8 cellular contexts compared by ENCODE assay signal in the genomic region with DNA sequence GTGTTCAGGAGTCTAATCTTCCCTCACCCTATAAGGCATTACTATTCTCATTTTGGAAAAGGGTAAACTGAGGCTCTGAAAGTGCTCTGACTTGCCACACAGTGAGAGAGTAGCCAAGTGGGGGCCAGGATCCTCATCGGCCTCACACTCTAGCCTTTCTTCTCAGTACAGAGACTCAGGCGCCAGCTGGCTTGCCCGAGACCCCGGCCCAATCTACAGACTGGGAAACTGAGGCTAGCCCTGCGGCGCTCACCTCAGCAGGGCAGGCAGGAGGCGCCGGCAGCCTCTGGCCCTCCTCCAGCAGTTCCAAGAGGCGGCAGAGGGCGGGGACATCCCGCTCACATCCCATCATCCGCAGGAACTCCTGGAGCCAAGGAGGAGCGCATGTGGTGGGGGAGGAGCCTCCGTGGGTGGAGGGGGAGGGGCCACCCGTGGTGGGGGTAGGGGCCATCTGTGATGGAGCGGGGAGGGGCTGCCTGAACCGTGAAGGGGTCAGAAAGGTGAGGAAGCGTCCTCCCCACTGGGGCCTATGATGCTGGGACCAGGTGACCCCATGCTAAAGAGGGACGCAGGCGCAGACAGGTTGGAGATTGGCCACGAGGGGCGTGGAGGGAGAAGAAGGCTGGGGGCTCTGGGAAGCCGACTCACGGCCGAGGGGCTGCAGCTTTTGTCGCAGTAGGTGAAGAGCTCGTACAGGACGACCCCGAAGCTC. TPM values are rescaled to one million over a fixed set of nuclear protein-coding genes. Genes with fewer than 3 reads are reported as not detected.
DNase-seq lines count a peak whose midpoint lies in the region; ATAC-seq and TF ChIP-seq lines count a peak whose summit lies in the region.

No MANE protein-coding gene starts in this region.

- TF ChIP-seq POLR2A in sigmoid colon (IDR thresholded peaks at IDR 0.05), result no peak

- H3K4me1 ChIP-seq in HEK293 (ENCODE audit: control insufficient read depth, insufficient read depth, low read length), result no peaks in the 10 kb centered on the region
- peaks cover 0 to 19% (median 11%) of the 10 kb centered on the region in 4 donors for H3K4me1 ChIP-seq in sigmoid colon

- intact Hi-C loops in sigmoid colon (cut with DNase I), result no loop called here

- H3K36me3 ChIP-seq in HEK293 (ENCODE audit: control insufficient read depth in 2 of 2, insufficient read depth in 1 of 2, low read length in 2 of 2) (no peaks in the 10 kb centered on the region), sigmoid colon (no peaks in the 10 kb centered on the region)

- DNase-seq in NCI-H774 (lab: John Stamatoyannopoulos, UW), result peak; percentile 36
- peak; percentile 22 for DNase-seq in fibroblast of the aortic adventitia (ENCODE audit: low read depth)
- DNase-seq in sigmoid colon, result peak; percentile 73
- no peak for DNase-seq in activated CD4-positive, alpha-beta T cell treated with anti-CD3 and anti-CD28 coated beads, Interleukin-2, amount 50 U/mL, for 1 hour

- TF ChIP-seq EP300 in sigmoid colon (IDR thresholded peaks at IDR 0.05), result no peak

- POLR2A ChIA-PET in HEK293 (lab: Yijun Ruan, JAX), result interaction anchor here (0.6 to 1.6 kb wide), 8 partner anchors 9 to 491 kb away, joined by 3 to 13 read pairs (median 4); a partner anchor contains a TSS

- no peak; the same call in 1 of the 2 replicates for TF ChIP-seq CTCF in HEK293 (tag by site-specific recombination; IDR thresholded peaks at IDR 0.05)
- TF ChIP-seq CTCF in fibroblast of the aortic adventitia (IDR thresholded peaks at IDR 0.05; ENCODE audit: insufficient read depth, low read length), result no peak
- TF ChIP-seq CTCF in sigmoid colon (IDR thresholded peaks at IDR 0.05), result no peak

- CTCF ChIA-PET in HEK293 (lab: Yijun Ruan, JAX), result interaction anchor here (0.6 to 1.3 kb wide), 4 partner anchors 10 to 556 kb away, joined by 3 to 4 read pairs (median 3); a partner anchor contains a TSS

- H3K27ac ChIP-seq in HEK293 (ENCODE audit: extremely low read depth, low read depth, low read length) (no peak overlapping the region; the same call in 1 of the 2 replicates), sigmoid colon (peak overlapping the region in 1 of 4 donors; percentile 40)

- ATAC-seq in GM18861 (IDR thresholded peaks at IDR 0.05; ENCODE audit: unreplicated experiment) (no peak), HG02798 (IDR thresholded peaks at IDR 0.05; ENCODE audit: poor library complexity, unreplicated experiment) (no peak), GM18868 (IDR thresholded peaks at IDR 0.05; ENCODE audit: unreplicated experiment) (no peak)

- peaks cover 4 to 67% (median 37%) of the 10 kb centered on the region in 3 donors for H3K27me3 ChIP-seq in sigmoid colon

- H3K9me3 ChIP-seq in HEK293 (ENCODE audit: control insufficient read depth, insufficient read depth, low read depth, low read length), result no peaks in the 10 kb centered on the region
- H3K9me3 ChIP-seq in sigmoid colon, result no peaks in the 10 kb centered on the region

- 17 to 55% methylated on average over 29 of the region's 29 CpGs for WGBS in sigmoid colon, 2 donors

- peak overlapping the region; percentile 40 for H3K4me3 ChIP-seq in HEK293 (ENCODE audit: low read depth, low read length)
- H3K4me3 ChIP-seq in fibroblast of the aortic adventitia (ENCODE audit: low read depth, low read length), result peak overlapping the region; percentile 14
- H3K4me3 ChIP-seq in sigmoid colon, result peak overlapping the region in 2 of 4 donors; percentile 10 to 20

TF ChIP-seq in HEK293, 187 proteins besides CTCF, POLR2A, EP300 and RAD21 (continues in another document):
- TF ChIP-seq, protein P1, sequence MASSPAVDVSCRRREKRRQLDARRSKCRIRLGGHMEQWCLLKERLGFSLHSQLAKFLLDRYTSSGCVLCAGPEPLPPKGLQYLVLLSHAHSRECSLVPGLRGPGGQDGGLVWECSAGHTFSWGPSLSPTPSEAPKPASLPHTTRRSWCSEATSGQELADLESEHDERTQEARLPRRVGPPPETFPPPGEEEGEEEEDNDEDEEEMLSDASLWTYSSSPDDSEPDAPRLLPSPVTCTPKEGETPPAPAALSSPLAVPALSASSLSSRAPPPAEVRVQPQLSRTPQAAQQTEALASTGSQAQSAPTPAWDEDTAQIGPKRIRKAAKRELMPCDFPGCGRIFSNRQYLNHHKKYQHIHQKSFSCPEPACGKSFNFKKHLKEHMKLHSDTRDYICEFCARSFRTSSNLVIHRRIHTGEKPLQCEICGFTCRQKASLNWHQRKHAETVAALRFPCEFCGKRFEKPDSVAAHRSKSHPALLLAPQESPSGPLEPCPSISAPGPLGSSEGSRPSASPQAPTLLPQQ (tag by site-specific recombination; IDR thresholded peaks at IDR 0.05), result no peak
- TF ChIP-seq, protein P2, sequence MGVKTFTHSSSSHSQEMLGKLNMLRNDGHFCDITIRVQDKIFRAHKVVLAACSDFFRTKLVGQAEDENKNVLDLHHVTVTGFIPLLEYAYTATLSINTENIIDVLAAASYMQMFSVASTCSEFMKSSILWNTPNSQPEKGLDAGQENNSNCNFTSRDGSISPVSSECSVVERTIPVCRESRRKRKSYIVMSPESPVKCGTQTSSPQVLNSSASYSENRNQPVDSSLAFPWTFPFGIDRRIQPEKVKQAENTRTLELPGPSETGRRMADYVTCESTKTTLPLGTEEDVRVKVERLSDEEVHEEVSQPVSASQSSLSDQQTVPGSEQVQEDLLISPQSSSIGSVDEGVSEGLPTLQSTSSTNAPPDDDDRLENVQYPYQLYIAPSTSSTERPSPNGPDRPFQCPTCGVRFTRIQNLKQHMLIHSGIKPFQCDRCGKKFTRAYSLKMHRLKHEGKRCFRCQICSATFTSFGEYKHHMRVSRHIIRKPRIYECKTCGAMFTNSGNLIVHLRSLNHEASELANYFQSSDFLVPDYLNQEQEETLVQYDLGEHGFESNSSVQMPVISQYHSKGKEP (tag by site-specific recombination; IDR thresholded peaks at IDR 0.05), result no peak
- TF ChIP-seq ZNF423 (tag by site-specific recombination; IDR thresholded peaks at IDR 0.05), result no peak
- TF ChIP-seq ZFP41 (tag by site-specific recombination; IDR thresholded peaks at IDR 0.05; ENCODE audit: borderline replicate concordance), result no peak
- TF ChIP-seq ZNF670 (tag by site-specific recombination; IDR thresholded peaks at IDR 0.05; ENCODE audit: low read depth), result no peak
- TF ChIP-seq, protein P3, sequence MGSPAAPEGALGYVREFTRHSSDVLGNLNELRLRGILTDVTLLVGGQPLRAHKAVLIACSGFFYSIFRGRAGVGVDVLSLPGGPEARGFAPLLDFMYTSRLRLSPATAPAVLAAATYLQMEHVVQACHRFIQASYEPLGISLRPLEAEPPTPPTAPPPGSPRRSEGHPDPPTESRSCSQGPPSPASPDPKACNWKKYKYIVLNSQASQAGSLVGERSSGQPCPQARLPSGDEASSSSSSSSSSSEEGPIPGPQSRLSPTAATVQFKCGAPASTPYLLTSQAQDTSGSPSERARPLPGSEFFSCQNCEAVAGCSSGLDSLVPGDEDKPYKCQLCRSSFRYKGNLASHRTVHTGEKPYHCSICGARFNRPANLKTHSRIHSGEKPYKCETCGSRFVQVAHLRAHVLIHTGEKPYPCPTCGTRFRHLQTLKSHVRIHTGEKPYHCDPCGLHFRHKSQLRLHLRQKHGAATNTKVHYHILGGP (tag by site-specific recombination; IDR thresholded peaks at IDR 0.05), result no peak
- TF ChIP-seq ZBTB20 (tag by site-specific recombination; IDR thresholded peaks at IDR 0.05), result no peak
- TF ChIP-seq ZNF324 (tag by site-specific recombination; IDR thresholded peaks at IDR 0.05), result no peak
- TF ChIP-seq ZNF521 (tag by site-specific recombination; IDR thresholded peaks at IDR 0.05), result no peak
- TF ChIP-seq, protein P4, sequence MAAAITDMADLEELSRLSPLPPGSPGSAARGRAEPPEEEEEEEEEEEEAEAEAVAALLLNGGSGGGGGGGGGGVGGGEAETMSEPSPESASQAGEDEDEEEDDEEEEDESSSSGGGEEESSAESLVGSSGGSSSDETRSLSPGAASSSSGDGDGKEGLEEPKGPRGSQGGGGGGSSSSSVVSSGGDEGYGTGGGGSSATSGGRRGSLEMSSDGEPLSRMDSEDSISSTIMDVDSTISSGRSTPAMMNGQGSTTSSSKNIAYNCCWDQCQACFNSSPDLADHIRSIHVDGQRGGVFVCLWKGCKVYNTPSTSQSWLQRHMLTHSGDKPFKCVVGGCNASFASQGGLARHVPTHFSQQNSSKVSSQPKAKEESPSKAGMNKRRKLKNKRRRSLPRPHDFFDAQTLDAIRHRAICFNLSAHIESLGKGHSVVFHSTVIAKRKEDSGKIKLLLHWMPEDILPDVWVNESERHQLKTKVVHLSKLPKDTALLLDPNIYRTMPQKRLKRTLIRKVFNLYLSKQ (tag by site-specific recombination; IDR thresholded peaks at IDR 0.05; ENCODE audit: borderline replicate concordance), result no peak
- no peak for TF ChIP-seq ZNF558 (tag by site-specific recombination; IDR thresholded peaks at IDR 0.05)
- TF ChIP-seq KLF1 (tag by site-specific recombination; IDR thresholded peaks at IDR 0.05), result peak; percentile 11; the same call in 1 of the 2 replicates
- no peak for TF ChIP-seq SP2 (tag by site-specific recombination; IDR thresholded peaks at IDR 0.05)

RNA-seq across cellular contexts. Expression of a gene that starts 8.7 kb away (rescaled TPM):
- total RNA-seq in fibroblast of the aortic adventitia (ENCODE audit: low replicate concordance) (not detected in 2 replicates), sigmoid colon (not detected)
- polyA plus RNA-seq in sigmoid colon, result under 1 TPM in 1 of 3 donors, not detected in 2; 0.85 TPM

RNA-seq across cellular contexts. Expression of a gene that starts 17.8 kb away (rescaled TPM):
- total RNA-seq in fibroblast of the aortic adventitia (ENCODE audit: low replicate concordance), result 1.3 and 2.7 TPM in 2 replicates
- total RNA-seq in sigmoid colon, result 1 to 10 TPM; 1.4 to 4.3 (median 1.7) TPM
- polyA plus RNA-seq in sigmoid colon, result 10 to 100 TPM in 1 of 3 donors, 1 to 10 TPM in 1, under 1 TPM in 1; 0.46 to 22.0 (median 1.2) TPM

RNA-seq across cellular contexts. Expression of a gene that starts 29.7 kb away (rescaled TPM):
- total RNA-seq in fibroblast of the aortic adventitia (ENCODE audit: low replicate concordance) (1,681 and 2,030 TPM in 2 replicates), sigmoid colon (1,000 to 10,000 TPM; 1,686 to 2,372 (median 2,021) TPM)
- polyA plus RNA-seq in sigmoid colon, result 1,000 to 10,000 TPM; 3,119 to 3,945 (median 3,295) TPM

RNA-seq across cellular contexts. Expression of a gene that starts 35.1 kb away (rescaled TPM):
- total RNA-seq in fibroblast of the aortic adventitia (ENCODE audit: low replicate concordance), result not detected in 2 replicates
- total RNA-seq in sigmoid colon, result under 1 TPM in 1 of 4 donors, not detected in 3; 0.55 TPM
- polyA plus RNA-seq in sigmoid colon, result 10 to 100 TPM; 20.4 to 72.3 (median 35.4) TPM

RNA-seq across cellular contexts. Expression of a gene that starts 41.7 kb away (rescaled TPM):
- not detected in 2 replicates for total RNA-seq in fibroblast of the aortic adventitia (ENCODE audit: low replicate concordance)
- total RNA-seq in sigmoid colon, result not detected
- polyA plus RNA-seq in sigmoid colon, result under 1 TPM in 2 of 3 donors, not detected in 1; 0.13 to 0.60 TPM
